14 cellular contexts compared by ENCODE assay signal in genomic region chr17:65000798-65001197, GRCh38. TPM values are rescaled to one million over a fixed set of nuclear protein-coding genes. Genes with fewer than 3 reads are reported as not detected.
DNase-seq lines count a peak whose midpoint lies in the region; ATAC-seq and TF ChIP-seq lines count a peak whose summit lies in the region.
"Had no signal": no experiment of that assay in that cellular context is flagged by ENCODE, and none has a peak within 500 bp of the region (broad histone marks: within the 10 kb centered on the region; RNA-seq: fewer than 3 reads in every experiment).

No MANE protein-coding gene starts in this region.

- intact Hi-C loops in mucosa of descending colon (cut with DNase I, micrococcal nuclease), result no loop called here

- DNase-seq in activated naive CD4-positive, alpha-beta T cell treated with anti-CD3 and anti-CD28 coated beads, Interleukin-2, amount 50 U/mL, for 72 hours (ENCODE audit: low spot score in 2 of 2), result no peak
- DNase-seq in memory B cell (ENCODE audit: low spot score in 2 of 2) (no peak), trophoblast cell (no peak), caudate nucleus (lab: John Stamatoyannopoulos, UW) (no peak), mucosa of descending colon (no peak), activated T-cell treated with anti-CD3 and anti-CD28 coated beads for 4 hours (no peak)
- DNase-seq: DMS53, GM23248 had no signal

- peaks cover 2% of the 10 kb centered on the region for H3K79me1 ChIP-seq in trophoblast cell (ENCODE audit: low read length)

- H3K23ac ChIP-seq in trophoblast cell (ENCODE audit: low read length), result no peak overlapping the region

- H3K27me3 ChIP-seq in trophoblast cell (ENCODE audit: insufficient read depth, low read length), result no peaks in the 10 kb centered on the region
- H3K27me3 ChIP-seq: BLaER1 had no signal

- H2AK5ac ChIP-seq in trophoblast cell (ENCODE audit: low read length), result no peak overlapping the region

- no peaks in the 10 kb centered on the region for H3K79me2 ChIP-seq in trophoblast cell (ENCODE audit: control insufficient read depth, insufficient read depth, low read length, poor library complexity)

- H3K4ac ChIP-seq in trophoblast cell (ENCODE audit: low read depth, low read length), result no peak overlapping the region

- H3K4me3 ChIP-seq in trophoblast cell (ENCODE audit: low read depth, low read length) (no peak overlapping the region), mucosa of descending colon (no peak overlapping the region)
- H3K4me3 ChIP-seq: BLaER1, GM12878, GM23248 had no signal

- no peak overlapping the region for H3K27ac ChIP-seq in trophoblast cell (ENCODE audit: low read depth, low read length)
- H3K27ac ChIP-seq in caudate nucleus (ENCODE audit: low read depth, low read length), result no peak overlapping the region
- H3K27ac ChIP-seq: 22Rv1, BLaER1, GM23248 had no signal

- no peak for ATAC-seq in activated naive CD4-positive, alpha-beta T cell treated with anti-CD3 and anti-CD28 coated beads, Interleukin-2, amount 50 U/mL, for 72 hours
- no peak for ATAC-seq in memory B cell (ENCODE audit: low read depth)
- ATAC-seq in mucosa of descending colon, result no peak
- ATAC-seq: GM12878, HCT116 had no signal

- no peak overlapping the region for H2BK120ac ChIP-seq in trophoblast cell (ENCODE audit: insufficient read depth, low read length, poor library complexity)

- no peak overlapping the region for H2BK5ac ChIP-seq in trophoblast cell (ENCODE audit: low read depth, low read length, poor library complexity)

- H4K12ac ChIP-seq in trophoblast cell (ENCODE audit: low read depth, low read length), result no peak overlapping the region

- no CpG with 5 or more reads among the region's 9 CpGs for WGBS in trophoblast cell (ENCODE audit: extremely low coverage, insufficient coverage, insufficient read length)

- no peak overlapping the region for H3K9ac ChIP-seq in trophoblast cell (ENCODE audit: low read length)
- H3K9ac ChIP-seq: BLaER1, GM23248 had no signal

- H2AFZ ChIP-seq in trophoblast cell (ENCODE audit: insufficient read depth, low read length, poor library complexity), result no peak overlapping the region
- H2AFZ ChIP-seq: GM23248 had no signal

- H3K36me3 Mint-ChIP-seq in activated naive CD4-positive, alpha-beta T cell treated with anti-CD3 and anti-CD28 coated beads, Interleukin-2, amount 50 U/mL, for 24 hours, result no peaks in the 10 kb centered on the region
- H3K36me3 Mint-ChIP-seq in activated naive CD4-positive, alpha-beta T cell treated with anti-CD3 and anti-CD28 coated beads, Interleukin-2, amount 50 U/mL, for 72 hours, result no peaks in the 10 kb centered on the region
- peaks cover 3% of the 10 kb centered on the region for H3K36me3 Mint-ChIP-seq in memory B cell

- H3K18ac ChIP-seq in trophoblast cell (ENCODE audit: low read length), result peak overlapping the region; percentile 11

- H3K27me3 Mint-ChIP-seq in activated naive CD4-positive, alpha-beta T cell treated with anti-CD3 and anti-CD28 coated beads, Interleukin-2, amount 50 U/mL, for 24 hours, result no peaks in the 10 kb centered on the region
- H3K27me3 Mint-ChIP-seq in memory B cell, result no peaks in the 10 kb centered on the region

- H4K8ac ChIP-seq in trophoblast cell (ENCODE audit: low read depth, low read length), result no peak overlapping the region

- H3K14ac ChIP-seq in trophoblast cell (ENCODE audit: low read length), result no peak overlapping the region

- H2BK12ac ChIP-seq in trophoblast cell (ENCODE audit: low read length), result peak overlapping the region; percentile 5

- H3K4me2 ChIP-seq in trophoblast cell (ENCODE audit: low read length), result no peak overlapping the region
- H3K4me2 ChIP-seq: BLaER1 had no signal

- H3K36me3 ChIP-seq in trophoblast cell (ENCODE audit: control insufficient read depth in 1 of 2, insufficient read depth in 2 of 2, low read length in 2 of 2) (no peaks in the 10 kb centered on the region), mucosa of descending colon (ENCODE audit: low read depth) (no peaks in the 10 kb centered on the region)
- H3K36me3 ChIP-seq: BLaER1 had no signal

- peaks cover 5% of the 10 kb centered on the region for H3K4me1 Mint-ChIP-seq in activated naive CD4-positive, alpha-beta T cell treated with anti-CD3 and anti-CD28 coated beads, Interleukin-2, amount 50 U/mL, for 24 hours
- peaks cover 8% of the 10 kb centered on the region for H3K4me1 Mint-ChIP-seq in memory B cell

- peak overlapping the region; percentile 30 for H3K27ac Mint-ChIP-seq in activated naive CD4-positive, alpha-beta T cell treated with anti-CD3 and anti-CD28 coated beads, Interleukin-2, amount 50 U/mL, for 24 hours
- H3K27ac Mint-ChIP-seq in activated naive CD4-positive, alpha-beta T cell treated with anti-CD3 and anti-CD28 coated beads, Interleukin-2, amount 50 U/mL, for 72 hours, result no peak overlapping the region
- peak overlapping the region; percentile 0 for H3K27ac Mint-ChIP-seq in memory B cell
- H3K27ac Mint-ChIP-seq: IgD-negative memory B cell had no signal

- H3K4me3 Mint-ChIP-seq in activated naive CD4-positive, alpha-beta T cell treated with anti-CD3 and anti-CD28 coated beads, Interleukin-2, amount 50 U/mL, for 24 hours, result no peak overlapping the region
- no peak overlapping the region for H3K4me3 Mint-ChIP-seq in memory B cell
- H3K4me3 Mint-ChIP-seq: IgD-negative memory B cell had no signal

- TF ChIP-seq CTCF in mucosa of descending colon (IDR thresholded peaks at IDR 0.05), result no peak

- H3K9me3 Mint-ChIP-seq in activated naive CD4-positive, alpha-beta T cell treated with anti-CD3 and anti-CD28 coated beads, Interleukin-2, amount 50 U/mL, for 24 hours, result no peaks in the 10 kb centered on the region
- H3K9me3 Mint-ChIP-seq in activated naive CD4-positive, alpha-beta T cell treated with anti-CD3 and anti-CD28 coated beads, Interleukin-2, amount 50 U/mL, for 72 hours, result no peaks in the 10 kb centered on the region
- peaks cover 1% of the 10 kb centered on the region for H3K9me3 Mint-ChIP-seq in memory B cell
- H3K9me3 Mint-ChIP-seq: IgD-negative memory B cell had no signal

- H3K4me1 ChIP-seq in trophoblast cell (ENCODE audit: control insufficient read depth in 1 of 2, insufficient read depth in 2 of 2, low read length in 2 of 2), result peaks cover 0 to 5% of the 10 kb centered on the region in 2 experiments
- H3K4me1 ChIP-seq in mucosa of descending colon (ENCODE audit: low read depth), result no peaks in the 10 kb centered on the region

- H3K9me3 ChIP-seq in trophoblast cell (ENCODE audit: insufficient read depth, low read depth, low read length) (no peaks in the 10 kb centered on the region), mucosa of descending colon (no peaks in the 10 kb centered on the region)
- H3K9me3 ChIP-seq: BLaER1 had no signal

- no peak overlapping the region for H4K91ac ChIP-seq in trophoblast cell (ENCODE audit: low read depth, low read length)

RNA-seq across cellular contexts. Expression of gene GNA13, which starts 55.7 kb away (rescaled TPM):
- 10 to 100 TPM; 53.0 to 74.7 TPM for total RNA-seq in activated naive CD4-positive, alpha-beta T cell treated with anti-CD3 and anti-CD28 coated beads, Interleukin-2, amount 50 U/mL, for 72 hours
- 86.8 and 89.6 TPM in 2 replicates for polyA plus RNA-seq in trophoblast cell (2013)
- total RNA-seq in mucosa of descending colon, result 10 to 100 TPM; 69.0 to 95.5 (median 92.2) TPM

Comparison
In these comparisons a context has a peak if more than half of its experiments do, and no peak if none do; other contexts are left out.
1. H3K27ac Mint-ChIP-seq: peak in activated naive CD4-positive, alpha-beta T cell treated with anti-CD3 and anti-CD28 coated beads, Interleukin-2, amount 50 U/mL, for 24 hours (single experiment) and memory B cell (single experiment); none in activated naive CD4-positive, alpha-beta T cell treated with anti-CD3 and anti-CD28 coated beads, Interleukin-2, amount 50 U/mL, for 72 hours (0 of 2).